37 cellular contexts compared by ENCODE assay signal in genomic region chrX:20519826-20520225, GRCh38.
"Had no signal": no experiment of that assay in that cellular context is flagged by ENCODE, and none has a peak within 500 bp of the region (broad histone marks: within the 10 kb centered on the region; RNA-seq: fewer than 3 reads in every experiment).

No MANE protein-coding gene starts in this region.

- H3K9me3 ChIP-seq: body of pancreas, esophagus squamous epithelium, gastrocnemius medialis, heart left ventricle had no signal

- H3K27me3 ChIP-seq: body of pancreas, esophagus squamous epithelium, foreskin keratinocyte, gastrocnemius medialis had no signal

- ATAC-seq: activated CD4-positive, CD25-positive, alpha-beta regulatory T cell treated with anti-CD3 and anti-CD28 coated beads, Interleukin-2, amount 50 U/mL, for 24 hours; activated CD8-positive, alpha-beta memory T cell treated with anti-CD3 and anti-CD28 coated beads, Interleukin-2, amount 10 ng/mL, durations not matched to agents 7 days and 5 days; activated CD8-positive, alpha-beta T cell treated with anti-CD3 and anti-CD28 coated beads, Interleukin-2, amount 10 ng/mL, durations not matched to agents 7 days and 5 days; activated naive CD4-positive, alpha-beta T cell treated with anti-CD3 and anti-CD28 coated beads, Interleukin-2, amount 50 U/mL, for 72 hours; activated T-cell treated with anti-CD3 and anti-CD28 coated beads, Interleukin-2, amount 50 U/mL, for 72 hours; body of pancreas; effector memory CD8-positive, alpha-beta T cell; gastrocnemius medialis; heart left ventricle; T-helper 17 cell had no signal

- H3K36me3 Mint-ChIP-seq: activated CD4-positive, alpha-beta memory T cell treated with anti-CD3 and anti-CD28 coated beads for 36 hours had no signal

- H3K4me3 Mint-ChIP-seq: activated B cell treated with CpG ODN at 0.5 μM for 24 hours; activated CD4-positive, alpha-beta memory T cell treated with anti-CD3 and anti-CD28 coated beads for 36 hours; activated CD8-positive, alpha-beta memory T cell treated with anti-CD3 and anti-CD28 coated beads, Interleukin-2, amount 10 ng/mL, durations not matched to agents 7 days and 5 days; activated CD8-positive, alpha-beta T cell treated with anti-CD3 and anti-CD28 coated beads, Interleukin-2, amount 10 ng/mL, durations not matched to agents 7 days and 5 days; activated naive CD4-positive, alpha-beta T cell treated with anti-CD3 and anti-CD28 coated beads, Interleukin-2, amount 10 ng/mL, durations not matched to agents 7 days and 5 days; activated naive CD8-positive, alpha-beta T cell treated with anti-CD3 and anti-CD28 coated beads, Interleukin-2, amount 10 ng/mL, durations not matched to agents 7 days and 5 days; activated T-cell treated with anti-CD3 and anti-CD28 coated beads, Interleukin-2, amount 50 U/mL, for 72 hours; effector memory CD8-positive, alpha-beta T cell; T-helper 17 cell; T-helper 2 cell treated with Interferon-gamma antibody and Interleukin-4, amounts not matched to agents 5 μg/mL and 100 μg/mL, for 36 hours had no signal

- H3K27ac Mint-ChIP-seq: activated B cell treated with CpG ODN at 0.5 μM for 24 hours; activated CD4-positive, alpha-beta memory T cell treated with anti-CD3 and anti-CD28 coated beads for 36 hours; activated CD8-positive, alpha-beta memory T cell treated with anti-CD3 and anti-CD28 coated beads, Interleukin-2, amount 10 ng/mL, durations not matched to agents 7 days and 5 days; activated naive CD4-positive, alpha-beta T cell treated with anti-CD3 and anti-CD28 coated beads, Interleukin-2, amount 10 ng/mL, durations not matched to agents 7 days and 5 days; activated naive CD4-positive, alpha-beta T cell treated with anti-CD3 and anti-CD28 coated beads, Interleukin-2, amount 50 U/mL, for 72 hours; activated T-cell treated with anti-CD3 and anti-CD28 coated beads, Interleukin-2, amount 50 U/mL, for 72 hours; effector memory CD8-positive, alpha-beta T cell; T-helper 17 cell; T-helper 2 cell treated with Interferon-gamma antibody and Interleukin-4, amounts not matched to agents 5 μg/mL and 100 μg/mL, for 36 hours had no signal

- H3K4me3 ChIP-seq: body of pancreas, esophagus squamous epithelium, gastrocnemius medialis, heart left ventricle had no signal

- FAIRE-seq: colon, endometrium, endothelial cell of umbilical vein had no signal

- H3K27ac ChIP-seq: body of pancreas, epithelial cell of prostate, esophagus squamous epithelium, foreskin keratinocyte, gastrocnemius medialis, heart left ventricle, WERI-Rb-1 had no signal

- H3K9me3 Mint-ChIP-seq: activated B cell treated with CpG ODN at 0.5 μM for 24 hours; effector memory CD8-positive, alpha-beta T cell had no signal

- H3K36me3 ChIP-seq: esophagus squamous epithelium, gastrocnemius medialis, heart left ventricle, WERI-Rb-1 had no signal

- H3K27me3 Mint-ChIP-seq: activated naive CD8-positive, alpha-beta T cell treated with anti-CD3 and anti-CD28 coated beads, Interleukin-2, amount 10 ng/mL, durations not matched to agents 7 days and 5 days; effector memory CD8-positive, alpha-beta T cell had no signal

- DNase-seq: activated B cell treated with CpG ODN at 0.5 μM for 24 hours; activated CD4-positive, alpha-beta memory T cell treated with anti-CD3 and anti-CD28 coated beads for 36 hours; activated CD4-positive, alpha-beta T cell treated with anti-CD3 and anti-CD28 coated beads for 48 hours; activated CD4-positive, alpha-beta T cell treated with anti-CD3 and anti-CD28 coated beads, Interleukin-2, amount 50 U/mL, for 1 hour; activated CD8-positive, alpha-beta memory T cell treated with anti-CD3 and anti-CD28 coated beads, Interleukin-2, amount 10 ng/mL, durations not matched to agents 7 days and 5 days; activated CD8-positive, alpha-beta memory T cell treated with anti-CD3 and anti-CD28 coated beads, Interleukin-2, amount 50 U/mL, for 4 hours; activated CD8-positive, alpha-beta T cell treated with anti-CD3 and anti-CD28 coated beads, Interleukin-2, amount 10 ng/mL, durations not matched to agents 7 days and 5 days; activated gamma-delta T cell; activated naive CD4-positive, alpha-beta T cell; activated naive CD4-positive, alpha-beta T cell treated with anti-CD3 and anti-CD28 coated beads, Interleukin-2, amount 10 ng/mL, durations not matched to agents 7 days and 5 days; activated naive CD8-positive, alpha-beta T cell treated with anti-CD3 and anti-CD28 coated beads, Interleukin-2, amount 10 ng/mL, durations not matched to agents 7 days and 5 days; activated T-cell treated with anti-CD3 and anti-CD28 coated beads, Interleukin-2, amount 50 U/mL, for 1 hour; activated T-cell treated with anti-CD3 and anti-CD28 coated beads, Interleukin-2, amount 50 U/mL, for 72 hours; amygdala; aorta; body of pancreas; caudate nucleus; cortex of kidney; dermis blood vessel endothelial cell; effector CD4-positive, alpha-beta T cell; effector memory CD8-positive, alpha-beta T cell; esophagus squamous epithelium; gastrocnemius medialis; glutamatergic neuron; heart left ventricle; T-helper 1 cell; T-helper 17 cell; T1000; WERI-Rb-1 had no signal

- H3K4me1 ChIP-seq: body of pancreas, esophagus squamous epithelium had no signal
